12 cellular contexts compared by ENCODE assay signal in genomic region chr20:57091748-57092111, GRCh38.
A peak's percentile ranks its signal among the peaks of the same experiment; 100 is the strongest.
DNase-seq lines count a peak whose midpoint lies in the region; ATAC-seq, FAIRE-seq and TF ChIP-seq lines count a peak whose summit lies in the region.
"Had no signal": no experiment of that assay in that cellular context is flagged by ENCODE, and none has a peak within 500 bp of the region (broad histone marks: within the 10 kb centered on the region; RNA-seq: fewer than 3 reads in every experiment).

No MANE protein-coding gene starts in this region.

- peaks cover 4% of the 10 kb centered on the region for H3K9me3 Mint-ChIP-seq in activated CD8-positive, alpha-beta T cell treated with anti-CD3 and anti-CD28 coated beads for 36 hours
- no peaks in the 10 kb centered on the region for H3K9me3 Mint-ChIP-seq in natural killer cell treated with Interleukin-12 subunit alpha and Interleukin-12 subunit beta and Interleukin-15 and Interleukin-18, amount 100 ng/mL, for 72 hours
- H3K9me3 Mint-ChIP-seq: activated naive CD4-positive, alpha-beta T cell treated with anti-CD3 and anti-CD28 coated beads, Interleukin-2, amount 50 U/mL, for 24 hours had no signal

- peaks cover 15% of the 10 kb centered on the region for H3K4me1 ChIP-seq in DOHH2 (ENCODE audit: control insufficient read depth, low read length)
- H3K4me1 ChIP-seq in HEK293 (ENCODE audit: control insufficient read depth, insufficient read depth, low read length), result no peaks in the 10 kb centered on the region

- no peak overlapping the region for H3K27ac ChIP-seq in DOHH2 (ENCODE audit: low read depth, low read length)
- no peak overlapping the region for H3K27ac ChIP-seq in HEK293 (ENCODE audit: extremely low read depth, low read depth, low read length)
- peak overlapping the region in 3 of 59 donors; percentile 28 to 40 (median 28) for H3K27ac ChIP-seq in dorsolateral prefrontal cortex

- no peaks in the 10 kb centered on the region; the same call in 1 of the 2 replicates for H4K20me1 ChIP-seq in DOHH2 (ENCODE audit: control insufficient read depth, insufficient read depth, low read depth, low read length)

- no peaks in the 10 kb centered on the region for H3K79me2 ChIP-seq in DOHH2 (ENCODE audit: control insufficient read depth, low read length)

- no peak overlapping the region for H3K4me3 Mint-ChIP-seq in activated CD8-positive, alpha-beta T cell treated with anti-CD3 and anti-CD28 coated beads for 36 hours
- no peak overlapping the region for H3K4me3 Mint-ChIP-seq in natural killer cell treated with Interleukin-12 subunit alpha and Interleukin-12 subunit beta and Interleukin-15 and Interleukin-18, amount 100 ng/mL, for 72 hours
- H3K4me3 Mint-ChIP-seq: activated CD8-positive, alpha-beta memory T cell treated with anti-CD3 and anti-CD28 coated beads, Interleukin-2, amount 10 ng/mL, durations not matched to agents 7 days and 5 days; activated naive CD4-positive, alpha-beta T cell treated with anti-CD3 and anti-CD28 coated beads, Interleukin-2, amount 50 U/mL, for 24 hours had no signal

- H3K36me3 Mint-ChIP-seq in activated CD8-positive, alpha-beta T cell treated with anti-CD3 and anti-CD28 coated beads for 36 hours (ENCODE audit: low read depth), result no peaks in the 10 kb centered on the region
- no peaks in the 10 kb centered on the region for H3K36me3 Mint-ChIP-seq in natural killer cell treated with Interleukin-12 subunit alpha and Interleukin-12 subunit beta and Interleukin-15 and Interleukin-18, amount 100 ng/mL, for 72 hours
- H3K36me3 Mint-ChIP-seq: activated CD8-positive, alpha-beta memory T cell treated with anti-CD3 and anti-CD28 coated beads, Interleukin-2, amount 10 ng/mL, durations not matched to agents 7 days and 5 days; activated naive CD4-positive, alpha-beta T cell treated with anti-CD3 and anti-CD28 coated beads, Interleukin-2, amount 50 U/mL, for 24 hours had no signal

- intact Hi-C loops in activated CD8-positive, alpha-beta T cell treated with anti-CD3 and anti-CD28 coated beads for 36 hours (cut with micrococcal nuclease), result loop anchor here (2.0 kb wide), 1 partner anchor 255 kb away; no protein-coding TSS in a partner anchor
- intact Hi-C loops in head of caudate nucleus (cut with DNase I), result loop anchor here (2.0 to 10.0 kb wide), 2 partner anchors 173 to 255 kb away; partner anchors contain the start of gene BMP7
- intact Hi-C loops in dorsolateral prefrontal cortex (cut with DNase I), result loop anchor here (2.0 to 5.0 kb wide), 5 partner anchors 151 to 401 kb away; partner anchors contain the start of gene RAE1 (in 1 of the 2)

- H3K9me2 ChIP-seq in DOHH2 (replicated peaks; ENCODE audit: control insufficient read depth, low read length), result no peaks in the 10 kb centered on the region

- FAIRE-seq in RCC 7860 (lab: Jason Lieb, UNC), result no peak
- FAIRE-seq: bronchial epithelial cell, H54 had no signal

- H3K4me1 Mint-ChIP-seq in activated CD8-positive, alpha-beta T cell treated with anti-CD3 and anti-CD28 coated beads for 36 hours (ENCODE audit: low read depth), result peaks cover 10% of the 10 kb centered on the region
- H3K4me1 Mint-ChIP-seq in natural killer cell treated with Interleukin-12 subunit alpha and Interleukin-12 subunit beta and Interleukin-15 and Interleukin-18, amount 100 ng/mL, for 72 hours (ENCODE audit: low read depth in 2 of 2), result peaks cover 13 to 15% of the 10 kb centered on the region in 2 donors

- peak; percentile 36 for ATAC-seq in activated CD8-positive, alpha-beta T cell treated with anti-CD3 and anti-CD28 coated beads for 36 hours
- ATAC-seq in natural killer cell treated with Interleukin-12 subunit alpha and Interleukin-12 subunit beta and Interleukin-15 and Interleukin-18, amount 100 ng/mL, for 72 hours, result no peak

- H3K4me3 ChIP-seq in DOHH2 (ENCODE audit: low read length) (no peak overlapping the region), HEK293 (ENCODE audit: low read depth, low read length) (no peak overlapping the region), dorsolateral prefrontal cortex (peak overlapping the region in 12 of 59 donors; percentile 8 to 40 (median 30))

- TF ChIP-seq CTCF in DOHH2 (IDR thresholded peaks at IDR 0.05; ENCODE audit: low read depth, low read length, poor library complexity, severe bottlenecking), result no peak
- no peak for TF ChIP-seq CTCF in HEK293 (tag by site-specific recombination; IDR thresholded peaks at IDR 0.05)
- TF ChIP-seq CTCF in activated CD8-positive, alpha-beta T cell treated with anti-CD3 and anti-CD28 coated beads for 36 hours (IDR thresholded peaks at IDR 0.05), result no peak
- no peak for TF ChIP-seq CTCF in dorsolateral prefrontal cortex (IDR thresholded peaks at IDR 0.05 in 54 of 56, conservative IDR thresholded peaks at IDR 0.05 in 2 of 56; ENCODE audit: low read depth in 1 of 56, partially characterized antibody in 56 of 56)

- peaks cover 11% of the 10 kb centered on the region for H3K27me3 Mint-ChIP-seq in activated CD8-positive, alpha-beta T cell treated with anti-CD3 and anti-CD28 coated beads for 36 hours
- H3K27me3 Mint-ChIP-seq in natural killer cell treated with Interleukin-12 subunit alpha and Interleukin-12 subunit beta and Interleukin-15 and Interleukin-18, amount 100 ng/mL, for 72 hours, result peaks cover 0 to 7% of the 10 kb centered on the region in 2 donors
- H3K27me3 Mint-ChIP-seq: activated CD8-positive, alpha-beta memory T cell treated with anti-CD3 and anti-CD28 coated beads, Interleukin-2, amount 10 ng/mL, durations not matched to agents 7 days and 5 days had no signal

- H3K27ac Mint-ChIP-seq in activated CD8-positive, alpha-beta T cell treated with anti-CD3 and anti-CD28 coated beads for 36 hours, result no peak overlapping the region
- H3K27ac Mint-ChIP-seq in natural killer cell treated with Interleukin-12 subunit alpha and Interleukin-12 subunit beta and Interleukin-15 and Interleukin-18, amount 100 ng/mL, for 72 hours, result peak overlapping the region; percentile 44 to 87
- H3K27ac Mint-ChIP-seq: activated CD8-positive, alpha-beta memory T cell treated with anti-CD3 and anti-CD28 coated beads, Interleukin-2, amount 10 ng/mL, durations not matched to agents 7 days and 5 days had no signal

- no peaks in the 10 kb centered on the region for H3K9me3 ChIP-seq in DOHH2 (ENCODE audit: control insufficient read depth, insufficient read depth, low read length)
- no peaks in the 10 kb centered on the region for H3K9me3 ChIP-seq in HEK293 (ENCODE audit: control insufficient read depth, insufficient read depth, low read depth, low read length)

- POLR2A ChIA-PET in HEK293 (lab: Yijun Ruan, JAX), result interaction anchor here (0.9 kb wide), 1 partner anchor 240 kb away, joined by 3 read pairs; no protein-coding TSS in a partner anchor
- POLR2A ChIA-PET in activated CD8-positive, alpha-beta T cell treated with anti-CD3 and anti-CD28 coated beads for 36 hours (lab: Charles Lee), result interaction anchor here (0.6 to 0.7 kb wide), 2 partner anchors 206 to 702 kb away, joined by 4 to 5 read pairs; no protein-coding TSS in a partner anchor

- no peaks in the 10 kb centered on the region for H3F3A ChIP-seq in DOHH2 (ENCODE audit: control insufficient read depth, insufficient read depth)

- peak; percentile 21 for DNase-seq in activated CD8-positive, alpha-beta T cell treated with anti-CD3 and anti-CD28 coated beads for 36 hours
- no peak for DNase-seq in natural killer cell treated with Interleukin-12 subunit alpha and Interleukin-12 subunit beta and Interleukin-15 and Interleukin-18, amount 100 ng/mL, for 72 hours (ENCODE audit: low spot score)
- DNase-seq in RCC 7860 (ENCODE audit: low spot score) (no peak), head of caudate nucleus (no peak), dorsolateral prefrontal cortex (no peak)
- DNase-seq: GF-D8 had no signal

- no peaks in the 10 kb centered on the region for H3K36me3 ChIP-seq in DOHH2 (ENCODE audit: control insufficient read depth, low read length)
- H3K36me3 ChIP-seq in HEK293 (ENCODE audit: control insufficient read depth in 2 of 2, insufficient read depth in 1 of 2, low read length in 2 of 2), result no peaks in the 10 kb centered on the region

- H3K27me3 ChIP-seq in DOHH2 (ENCODE audit: control insufficient read depth, low read length) (peaks cover 32% of the 10 kb centered on the region), dorsolateral prefrontal cortex (peaks cover 0 to 24% (median 0%) of the 10 kb centered on the region in 45 donors)

- CTCF ChIA-PET in HEK293 (lab: Yijun Ruan, JAX), result interaction anchor here (0.5 to 7.2 kb wide), 12 partner anchors 11 to 1359 kb away, joined by 3 to 165 read pairs (median 4); partner anchors contain the start of gene SPO11
- CTCF ChIA-PET in activated CD8-positive, alpha-beta T cell treated with anti-CD3 and anti-CD28 coated beads for 36 hours (lab: Charles Lee), result interaction anchor here (0.6 to 3.3 kb wide), 8 partner anchors 11 to 256 kb away, joined by 3 to 42 read pairs (median 4); partner anchors contain the start of gene SPO11

- H3K4me2 ChIP-seq in DOHH2 (ENCODE audit: low read length), result peak overlapping the region; percentile 48; the same call in 1 of the 2 replicates

TF ChIP-seq in HEK293, 187 proteins besides CTCF, POLR2A, EP300 and RAD21:
- TF ChIP-seq RBAK (tag by site-specific recombination; IDR thresholded peaks at IDR 0.05) (no peak), GLIS2 (tag by site-specific recombination; IDR thresholded peaks at IDR 0.05) (peak; percentile 73)
